In genomic region chr2:150526827-150527226, GRCh38 we compare ENCODE assay signal across 12 cellular contexts. TPM values are rescaled to one million over a fixed set of nuclear protein-coding genes. Genes with fewer than 3 reads are reported as not detected.
A peak's percentile ranks its signal among the peaks of the same experiment; 100 is the strongest.
DNase-seq lines count a peak whose midpoint lies in the region; ATAC-seq and TF ChIP-seq lines count a peak whose summit lies in the region.
"Had no signal": no experiment of that assay in that cellular context is flagged by ENCODE, and none has a peak within 500 bp of the region (broad histone marks: within the 10 kb centered on the region; RNA-seq: fewer than 3 reads in every experiment).

No MANE protein-coding gene starts in this region.

- no peak overlapping the region for H3K27ac Mint-ChIP-seq in stimulated activated effector memory CD8-positive, alpha-beta T cell treated with anti-CD3 and anti-CD28 coated beads, Interleukin-12 subunit alpha, Interleukin-12 subunit beta, amount 100 ng/mL, for 72 hours
- H3K27ac Mint-ChIP-seq: activated B cell treated with CpG ODN at 0.5 μM for 24 hours; activated naive CD8-positive, alpha-beta T cell had no signal

- no peaks in the 10 kb centered on the region for H3K36me3 ChIP-seq in SJSA1
- H3K36me3 ChIP-seq: stomach had no signal

- peaks cover 49% of the 10 kb centered on the region for H3K4me1 ChIP-seq in SJSA1 (replicated peaks)

- H3K27me3 ChIP-seq in SJSA1 (replicated peaks), result no peaks in the 10 kb centered on the region
- H3K27me3 ChIP-seq: stomach had no signal

- no peak overlapping the region for H3K4me3 ChIP-seq in SJSA1
- no peak overlapping the region for H3K4me3 ChIP-seq in foreskin fibroblast (ENCODE audit: low read depth in 1 of 2, low read length in 2 of 2)
- H3K4me3 ChIP-seq: stomach had no signal

- no peaks in the 10 kb centered on the region for H3K4me1 Mint-ChIP-seq in stimulated activated effector memory CD8-positive, alpha-beta T cell treated with anti-CD3 and anti-CD28 coated beads, Interleukin-12 subunit alpha, Interleukin-12 subunit beta, amount 100 ng/mL, for 72 hours
- H3K4me1 Mint-ChIP-seq: activated B cell treated with CpG ODN at 0.5 μM for 24 hours had no signal

- no peaks in the 10 kb centered on the region for H3K36me3 Mint-ChIP-seq in stimulated activated effector memory CD8-positive, alpha-beta T cell treated with anti-CD3 and anti-CD28 coated beads, Interleukin-12 subunit alpha, Interleukin-12 subunit beta, amount 100 ng/mL, for 72 hours
- H3K36me3 Mint-ChIP-seq: activated naive CD8-positive, alpha-beta T cell had no signal

- no peaks in the 10 kb centered on the region for H3K9me3 ChIP-seq in SJSA1 (replicated peaks)
- H3K9me3 ChIP-seq: stomach had no signal

- H3K27ac ChIP-seq in SJSA1, result peak overlapping the region; percentile 93
- H3K27ac ChIP-seq: stomach had no signal

- no peak for ATAC-seq in HG02852 (IDR thresholded peaks at IDR 0.05; ENCODE audit: unreplicated experiment)
- ATAC-seq in stimulated activated effector memory CD8-positive, alpha-beta T cell treated with anti-CD3 and anti-CD28 coated beads, Interleukin-12 subunit alpha, Interleukin-12 subunit beta, amount 100 ng/mL, for 72 hours, result no peak

- H3K4me3 Mint-ChIP-seq in stimulated activated effector memory CD8-positive, alpha-beta T cell treated with anti-CD3 and anti-CD28 coated beads, Interleukin-12 subunit alpha, Interleukin-12 subunit beta, amount 100 ng/mL, for 72 hours, result no peak overlapping the region
- H3K4me3 Mint-ChIP-seq: activated B cell treated with CpG ODN at 0.5 μM for 24 hours; activated naive CD8-positive, alpha-beta T cell had no signal

- DNase-seq in ELF-1 (ENCODE audit: low read depth, low spot score), result peak; percentile 11
- DNase-seq in SJSA1 (ENCODE audit: low read depth in 1 of 2, low spot score in 2 of 2), result peak; percentile 75 to 90
- DNase-seq in foreskin fibroblast, result peak; percentile 89 to 93
- peak; percentile 30 for DNase-seq in pulmonary artery endothelial cell (ENCODE audit: low read depth, low spot score)
- DNase-seq in DMS79 (lab: John Stamatoyannopoulos, UW), result no peak
- no peak for DNase-seq in NCI-H1105 treated with DMSO at 0.1 percent for 48 hours (lab: John Stamatoyannopoulos, UW)
- no peak for DNase-seq in stimulated activated effector memory CD8-positive, alpha-beta T cell treated with anti-CD3 and anti-CD28 coated beads, Interleukin-12 subunit alpha, Interleukin-12 subunit beta, amount 100 ng/mL, for 72 hours (ENCODE audit: low spot score in 2 of 2)
- DNase-seq: activated B cell treated with CpG ODN at 0.5 μM for 24 hours, NCI-H526 treated with DMSO at 0.1 percent for 48 hours, stomach had no signal

- TF ChIP-seq CTCF in foreskin fibroblast (IDR thresholded peaks at IDR 0.05; ENCODE audit: low read depth, low read length), result no peak

- no peaks in the 10 kb centered on the region for H3K9me3 Mint-ChIP-seq in stimulated activated effector memory CD8-positive, alpha-beta T cell treated with anti-CD3 and anti-CD28 coated beads, Interleukin-12 subunit alpha, Interleukin-12 subunit beta, amount 100 ng/mL, for 72 hours
- H3K9me3 Mint-ChIP-seq: activated B cell treated with CpG ODN at 0.5 μM for 24 hours had no signal

RNA-seq across cellular contexts. Expression of gene RND3, which starts 39.4 kb away (rescaled TPM):
- 170 and 178 TPM in 2 replicates for total RNA-seq in SJSA1 (2014; rRNA removed; shearing (Covaris generic))
- total RNA-seq in pulmonary artery endothelial cell, result 68.9 and 76.4 TPM in 2 replicates
- total RNA-seq: activated B cell treated with CpG ODN at 0.5 μM for 24 hours had no signal

Comparison
In these comparisons a context has a peak if more than half of its experiments do, and no peak if none do; other contexts are left out.
1. DNase-seq: peak in ELF-1 (single experiment), SJSA1 (2 of 2), foreskin fibroblast (2 of 2) and pulmonary artery endothelial cell (single experiment); none in DMS79 (single experiment), NCI-H1105 treated with DMSO at 0.1 percent for 48 hours (single experiment) and stimulated activated effector memory CD8-positive, alpha-beta T cell treated with anti-CD3 and anti-CD28 coated beads, Interleukin-12 subunit alpha, Interleukin-12 subunit beta, amount 100 ng/mL, for 72 hours (0 of 2).